Comparison of ENCODE assay signal across 1 cellular context in genomic region chr15:89632563-89633430, GRCh38.
TF ChIP-seq lines count a peak whose summit lies in the region.

No MANE protein-coding gene starts in this region.

TF ChIP-seq in A549, 52 proteins besides CTCF, POLR2A, EP300 and RAD21 (continued from another document):
- TF ChIP-seq PBX3 (IDR thresholded peaks at IDR 0.05): 0 out of 2 replicates have a peak, but pooled peaks have one; percentile 14
